In genomic region chr4:1711055-1711905, GRCh38 we compare ENCODE assay signal across 8 cellular contexts. TPM values are rescaled to one million over a fixed set of nuclear protein-coding genes. Genes with fewer than 3 reads are reported as not detected.
DNase-seq lines count a peak whose midpoint lies in the region; ATAC-seq, FAIRE-seq and TF ChIP-seq lines count a peak whose summit lies in the region.

No MANE protein-coding gene starts in this region.

- in situ Hi-C loops in K562 (cut with MboI) = no loop called here

- under 1% methylated on average over 54 of the region's 61 CpGs for WGBS in K562 (ENCODE audit: insufficient coverage, low coverage, missing lambda C conversion rate)

- CTCF ChIA-PET in HCT116 (lab: Charles Lee) (interaction anchor here (1.3 to 1.8 kb wide), 2 partner anchors 18 to 200 kb away, joined by 3 to 10 read pairs; no protein-coding TSS in a partner anchor), K562 (lab: Yijun Ruan, JAX; ENCODE audit: low intra/inter-chr PET ratio) (interaction anchor here (0.5 to 0.9 kb wide), 3 partner anchors 14 to 41 kb away, joined by 3 read pairs; no protein-coding TSS in a partner anchor)

- H3K27ac ChIP-seq in HCT116 (ENCODE audit: low read depth, low read length) = peak overlapping the region; percentile 100
- peak overlapping the region; percentile 100 for H3K27ac ChIP-seq in K562 (ENCODE audit: extremely low read depth, low read depth, low read length)

- H3K9ac ChIP-seq in HCT116 (ENCODE audit: low read length) (peak overlapping the region; percentile 95), NT2/D1 (ENCODE audit: insufficient read length, low read depth) (peak overlapping the region; percentile 97), K562 (ENCODE audit: insufficient read depth in 1 of 2, low read depth in 2 of 2, low read length in 2 of 2) (peak overlapping the region; percentile 95 to 100), iPS-15b (ENCODE audit: low read depth, low read length) (peak overlapping the region; percentile 83)

- peak overlapping the region; percentile 71 to 98 for H3K4me3 ChIP-seq in HCT116 (replicated peaks in 1 of 2; ENCODE audit: low read depth in 1 of 2, low read length in 2 of 2)
- H3K4me3 ChIP-seq in NT2/D1 (ENCODE audit: insufficient read length, low read depth) = peak overlapping the region; percentile 98
- H3K4me3 ChIP-seq in K562 = peak overlapping the region; percentile 86
- peak overlapping the region; percentile 71 for H3K4me3 ChIP-seq in iPS-15b (ENCODE audit: low read depth, low read length)

- BruUV-seq in HCT116 (replicated peaks; lab: Mats Ljungman, UMichigan) (no TSS peak), K562 (replicated peaks; lab: Mats Ljungman, UMichigan) (no TSS peak)

- H3K79me2 ChIP-seq in HCT116 (ENCODE audit: insufficient read depth, low read length) (peaks cover 88% of the 10 kb centered on the region), K562 (ENCODE audit: control insufficient read depth, insufficient read depth, low read length) (peaks cover 93% of the 10 kb centered on the region)

- no peak for FAIRE-seq in K562 (lab: Jason Lieb, UNC)

- no peaks in the 10 kb centered on the region for H3K9me2 ChIP-seq in HCT116 (ENCODE audit: insufficient read depth)

- RAD21 ChIA-PET in HCT116 (lab: Charles Lee; ENCODE audit: low non-redundant PET in 1 of 2, low total read pairs in 2 of 2, uncharacterized antibody in 2 of 2, unreplicated experiment in 2 of 2) = no interaction called here

- H2AFZ ChIP-seq in HCT116 (ENCODE audit: low read depth, low read length, poor library complexity, severe bottlenecking) = no peak overlapping the region
- peak overlapping the region; percentile 96 for H2AFZ ChIP-seq in K562 (ENCODE audit: low read depth, low read length)

- H3K36me3 ChIP-seq in HCT116 (ENCODE audit: control insufficient read depth in 1 of 2, insufficient read depth in 2 of 2, low read length in 2 of 2) = peaks cover 5 to 22% of the 10 kb centered on the region in 2 experiments; a peak in 3 of 4 replicates
- H3K36me3 ChIP-seq in NT2/D1 (ENCODE audit: insufficient read depth, insufficient read length, low read length) = peaks cover 52% of the 10 kb centered on the region
- H3K36me3 ChIP-seq in K562 (ENCODE audit: control insufficient read depth, insufficient read depth, low read length) = peaks cover 57% of the 10 kb centered on the region; the same call in 2 of the 3 replicates
- peaks cover 3% of the 10 kb centered on the region for H3K36me3 ChIP-seq in iPS-15b (ENCODE audit: control insufficient read depth, insufficient read depth, low read length)

- TF ChIP-seq CTCF in HCT116 (IDR thresholded peaks at IDR 0.05 in 2 of 3, conservative IDR thresholded peaks at IDR 0.05 in 1 of 3; ENCODE audit: borderline replicate concordance in 1 of 3, insufficient read depth in 1 of 3, low read depth in 2 of 3, low read length in 2 of 3) (no peak), K562 (IDR thresholded peaks at IDR 0.05 in 2 of 3, conservative IDR thresholded peaks at IDR 0.05 in 1 of 3; ENCODE audit: insufficient read depth in 2 of 3, low read depth in 1 of 3, low read length in 3 of 3) (no peak)

- no peaks in the 10 kb centered on the region for H3K9me1 ChIP-seq in K562 (ENCODE audit: control insufficient read depth, insufficient read depth, low read length)

- ATAC-seq in HCT116 = peak; percentile 1
- ATAC-seq in K562 = peak; percentile 22
- ATAC-seq in sciatic nerve = peak; percentile 52

- TF ChIP-seq RAD21 in HCT116 (IDR thresholded peaks at IDR 0.05; ENCODE audit: low read depth) (no peak), K562 (CRISPR knock-in tag; conservative IDR thresholded peaks at IDR 0.05 in 1 of 2, IDR thresholded peaks at IDR 0.05 in 1 of 2) (no peak)

- no peak for TF ChIP-seq EP300 in K562 (IDR thresholded peaks at IDR 0.05; ENCODE audit: low read length)

- POLR2A ChIA-PET in HCT116 (lab: Charles Lee) = interaction anchor here (1.0 to 1.7 kb wide), 3 partner anchors 9 to 28 kb away, joined by 3 to 19 read pairs (median 5); partner anchors contain the start of genes TACC3 and TMEM129
- POLR2A ChIA-PET in K562 (lab: Yijun Ruan, JAX) = interaction anchor here (0.6 to 6.8 kb wide), 9 partner anchors 9 to 356 kb away, joined by 3 to 49 read pairs (median 5); partner anchors contain the start of genes TACC3 and TMEM129

- H3K4me2 ChIP-seq in HCT116 (ENCODE audit: low read length) (peak overlapping the region; percentile 92), K562 (ENCODE audit: insufficient read depth, low read length) (peak overlapping the region; percentile 98)

- no peak for TF ChIP-seq POLR2A in HCT116 (IDR thresholded peaks at IDR 0.05; ENCODE audit: borderline replicate concordance, extremely low read depth, insufficient read depth, insufficient read length)
- no peak for TF ChIP-seq POLR2A in K562 (conservative IDR thresholded peaks at IDR 0.05)

- no peaks in the 10 kb centered on the region for H3K9me3 ChIP-seq in HCT116 (ENCODE audit: control insufficient read depth in 1 of 2, insufficient read depth in 1 of 2, low read depth in 1 of 2, low read length in 2 of 2)
- H3K9me3 ChIP-seq in NT2/D1 (ENCODE audit: insufficient read depth, low read length) = no peaks in the 10 kb centered on the region
- no peaks in the 10 kb centered on the region for H3K9me3 ChIP-seq in K562 (replicated peaks; ENCODE audit: control insufficient read depth, insufficient read depth, low read depth, low read length)
- H3K9me3 ChIP-seq in iPS-15b (ENCODE audit: control insufficient read depth, insufficient read depth, low read length) = no peaks in the 10 kb centered on the region

- H3K4me1 ChIP-seq in HCT116 (ENCODE audit: control insufficient read depth in 1 of 2, insufficient read depth in 2 of 2, low read length in 2 of 2) (peaks cover 11 to 39% of the 10 kb centered on the region in 2 experiments; a peak in 3 of 4 replicates), NT2/D1 (ENCODE audit: insufficient read depth, insufficient read length) (peaks cover 13% of the 10 kb centered on the region), K562 (replicated peaks in 1 of 2; ENCODE audit: control insufficient read depth in 2 of 2, insufficient read depth in 2 of 2, low read length in 2 of 2) (peaks cover 28 to 48% of the 10 kb centered on the region in 2 experiments; a peak in 4 of 5 replicates), iPS-15b (ENCODE audit: control insufficient read depth, insufficient read depth, low read length) (no peaks in the 10 kb centered on the region)

- intact Hi-C loops in HCT116 (cut with micrococcal nuclease) (no loop called here), K562 (cut with micrococcal nuclease) (no loop called here), sciatic nerve (cut with DNase I) (no loop called here)

- DNase-seq in GM04504 (ENCODE audit: low read depth) (peak; percentile 29), HCT116 (ENCODE audit: low read depth, low spot score) (no peak), NT2/D1 (ENCODE audit: low read depth, low spot score) (no peak), K562 (ENCODE audit: extremely low read depth in 1 of 4, low spot score in 3 of 4) (peak in 3 of 4 experiments; percentile 35 to 57 (median 44)), sciatic nerve (ENCODE audit: low spot score) (peak; percentile 77), T-helper 9 cell (no peak), NCI-H1436 treated with DMSO at 0.1 percent for 48 hours (lab: John Stamatoyannopoulos, UW) (no peak)

- H3K27me3 ChIP-seq in HCT116 (ENCODE audit: insufficient read depth, low read length) (no peaks in the 10 kb centered on the region), NT2/D1 (ENCODE audit: insufficient read depth, insufficient read length) (no peaks in the 10 kb centered on the region), K562 (ENCODE audit: control insufficient read depth in 2 of 2, insufficient read depth in 2 of 2, low read length in 2 of 2) (no peaks in the 10 kb centered on the region), iPS-15b (ENCODE audit: control insufficient read depth, insufficient read depth, low read length) (no peaks in the 10 kb centered on the region)

- H4K20me1 ChIP-seq in HCT116 (ENCODE audit: insufficient read depth) (peaks cover 24% of the 10 kb centered on the region; the same call in 1 of the 2 replicates), K562 (replicated peaks; ENCODE audit: control insufficient read depth, insufficient read depth, low read length) (peaks cover 25% of the 10 kb centered on the region; the same call in 1 of the 2 replicates)

RNA-seq across cellular contexts. Expression of gene SLBP, which starts 0.8 kb away (rescaled TPM):
- total RNA-seq in HCT116 (2021; ENCODE audit: unreplicated experiment) (101 TPM), K562 (2014; rRNA removed) (185 and 221 TPM in 2 replicates), K562 (2014; rRNA removed; fragmentation: Illumina TruSeq; extraction: Trizol) (161 and 175 TPM in 2 replicates), K562 (2015; rRNA removed; fragmentation: Illumina TruSeq; extraction: Trizol) (148 and 164 TPM in 2 replicates), K562 (2021) (123 and 128 TPM in 2 replicates), sciatic nerve (23.2 TPM)
- polyA plus RNA-seq in HCT116 (2012) = 37.5 and 49.0 TPM in 2 replicates
- total RNA-seq in K562 (2011; cell fraction: chromatin; rRNA removed; ENCODE audit: low replicate concordance) = 30.7 and 52.5 TPM in 2 replicates
- 27.1 and 28.9 TPM in 2 replicates for total RNA-seq in K562 (2011; cell fraction: nucleolus; rRNA removed)
- 42.8 and 65.1 TPM in 2 replicates for total RNA-seq in K562 (2011; cell fraction: nucleoplasm; rRNA removed)
- polyA plus RNA-seq in K562 (2011; rRNA removed) (121 and 191 TPM in 2 replicates), K562 (2014; fragmentation: Illumina TruSeq; extraction: Trizol) (171 and 214 TPM in 2 replicates), K562 (2014; fragmentation: Nextera tagmentation; extraction: Ambion mirVana) (10 to 100 TPM; 49.4 to 81.8 TPM), K562 (2014; rRNA removed) (157 and 162 TPM in 2 replicates)
- polyA plus RNA-seq in K562 (2011; cell fraction: cytosol; rRNA removed) = 86.2 and 92.0 TPM in 2 replicates
- polyA plus RNA-seq in K562 (2011; cell fraction: nucleus; rRNA removed) = 39.9 and 51.3 TPM in 2 replicates
- polyA plus RNA-seq in K562 (2012) = 91.7 and 104 TPM in 2 replicates
- polyA minus RNA-seq in K562 (2011; rRNA and poly(A)+ RNA removed) = 103 and 121 TPM in 2 replicates
- polyA minus RNA-seq in K562 (2011; cell fraction: cytosol; rRNA and poly(A)+ RNA removed) = 51.2 and 63.8 TPM in 2 replicates
- polyA minus RNA-seq in K562 (2011; cell fraction: nucleus; rRNA and poly(A)+ RNA removed) = 14.9 and 23.8 TPM in 2 replicates

RNA-seq across cellular contexts. Expression of gene TMEM129, which starts 9.8 kb away (rescaled TPM):
- total RNA-seq in HCT116 (2021; ENCODE audit: unreplicated experiment) (29.4 TPM), K562 (2014; rRNA removed) (34.3 and 44.0 TPM in 2 replicates), K562 (2014; rRNA removed; fragmentation: Illumina TruSeq; extraction: Trizol) (5.8 and 7.8 TPM in 2 replicates), K562 (2015; rRNA removed; fragmentation: Illumina TruSeq; extraction: Trizol) (18.4 and 20.4 TPM in 2 replicates), K562 (2021) (40.0 and 40.3 TPM in 2 replicates), sciatic nerve (24.1 TPM)
- polyA plus RNA-seq in HCT116 (2012) = 24.9 and 26.5 TPM in 2 replicates
- 25.4 and 79.9 TPM in 2 replicates for total RNA-seq in K562 (2011; cell fraction: chromatin; rRNA removed; ENCODE audit: low replicate concordance)
- 85.2 and 91.1 TPM in 2 replicates for total RNA-seq in K562 (2011; cell fraction: nucleolus; rRNA removed)
- 51.7 and 55.1 TPM in 2 replicates for total RNA-seq in K562 (2011; cell fraction: nucleoplasm; rRNA removed)
- polyA plus RNA-seq in K562 (2011; rRNA removed) (17.9 and 28.9 TPM in 2 replicates), K562 (2014; fragmentation: Illumina TruSeq; extraction: Trizol) (18.8 and 24.3 TPM in 2 replicates), K562 (2014; fragmentation: Nextera tagmentation; extraction: Ambion mirVana) (under 1 TPM; 0.34 to 0.53 TPM), K562 (2014; rRNA removed) (42.9 and 47.2 TPM in 2 replicates)
- polyA plus RNA-seq in K562 (2011; cell fraction: cytosol; rRNA removed) = 37.3 and 93.7 TPM in 2 replicates
- 100 and 135 TPM in 2 replicates for polyA plus RNA-seq in K562 (2011; cell fraction: nucleus; rRNA removed)
- 23.2 and 37.4 TPM in 2 replicates for polyA plus RNA-seq in K562 (2012)
- polyA minus RNA-seq in K562 (2011; rRNA and poly(A)+ RNA removed) = 5.4 and 10.2 TPM in 2 replicates
- 23.7 and 31.6 TPM in 2 replicates for polyA minus RNA-seq in K562 (2011; cell fraction: cytosol; rRNA and poly(A)+ RNA removed)
- polyA minus RNA-seq in K562 (2011; cell fraction: nucleus; rRNA and poly(A)+ RNA removed) = 19.1 and 20.1 TPM in 2 replicates

RNA-seq across cellular contexts. Expression of gene TACC3, which starts 10.0 kb away (rescaled TPM):
- total RNA-seq in HCT116 (2021; ENCODE audit: unreplicated experiment) = 106 TPM
- 99.5 and 103 TPM in 2 replicates for polyA plus RNA-seq in HCT116 (2012)
- 114 and 225 TPM in 2 replicates for total RNA-seq in K562 (2011; cell fraction: chromatin; rRNA removed; ENCODE audit: low replicate concordance)
- total RNA-seq in K562 (2011; cell fraction: nucleolus; rRNA removed) = 114 and 126 TPM in 2 replicates
- total RNA-seq in K562 (2011; cell fraction: nucleoplasm; rRNA removed) = 94.5 and 103 TPM in 2 replicates
- 66.3 and 80.2 TPM in 2 replicates for total RNA-seq in K562 (2014; rRNA removed)
- total RNA-seq in K562 (2014; rRNA removed; fragmentation: Illumina TruSeq; extraction: Trizol) = 47.1 and 49.7 TPM in 2 replicates
- total RNA-seq in K562 (2015; rRNA removed; fragmentation: Illumina TruSeq; extraction: Trizol) = 52.1 and 55.6 TPM in 2 replicates
- 112 and 122 TPM in 2 replicates for total RNA-seq in K562 (2021)
- 50.3 and 50.8 TPM in 2 replicates for polyA plus RNA-seq in K562 (2011; rRNA removed)
- polyA plus RNA-seq in K562 (2011; cell fraction: cytosol; rRNA removed) = 45.2 and 61.0 TPM in 2 replicates
- polyA plus RNA-seq in K562 (2011; cell fraction: nucleus; rRNA removed) = 150 and 212 TPM in 2 replicates
- polyA plus RNA-seq in K562 (2012) = 93.9 and 100.0 TPM in 2 replicates
- 95.2 and 122 TPM in 2 replicates for polyA plus RNA-seq in K562 (2014; fragmentation: Illumina TruSeq; extraction: Trizol)
- polyA plus RNA-seq in K562 (2014; fragmentation: Nextera tagmentation; extraction: Ambion mirVana) = 1 to 10 TPM; 1.9 to 2.8 TPM
- polyA plus RNA-seq in K562 (2014; rRNA removed) = 90.1 and 102 TPM in 2 replicates
- 16.5 and 18.3 TPM in 2 replicates for polyA minus RNA-seq in K562 (2011; rRNA and poly(A)+ RNA removed)
- 37.4 and 55.6 TPM in 2 replicates for polyA minus RNA-seq in K562 (2011; cell fraction: cytosol; rRNA and poly(A)+ RNA removed)
- 40.5 and 49.1 TPM in 2 replicates for polyA minus RNA-seq in K562 (2011; cell fraction: nucleus; rRNA and poly(A)+ RNA removed)
- total RNA-seq in sciatic nerve = 9.9 TPM

RNA-seq across cellular contexts. Expression of gene FAM53A, which starts 27.2 kb away (rescaled TPM):
- total RNA-seq in HCT116 (2021; ENCODE audit: unreplicated experiment) (1.1 TPM), K562 (2014; rRNA removed) (1.8 and 2.6 TPM in 2 replicates), K562 (2014; rRNA removed; fragmentation: Illumina TruSeq; extraction: Trizol) (0.76 TPM in 1 of 2 replicates, not detected in the other), K562 (2015; rRNA removed; fragmentation: Illumina TruSeq; extraction: Trizol) (1.1 TPM in 2 replicates), K562 (2021) (1.6 and 2.0 TPM in 2 replicates), sciatic nerve (1.9 TPM)
- 0.79 and 1.4 TPM in 2 replicates for polyA plus RNA-seq in HCT116 (2012)
- 3.4 and 8.9 TPM in 2 replicates for total RNA-seq in K562 (2011; cell fraction: chromatin; rRNA removed; ENCODE audit: low replicate concordance)
- 2.8 and 3.7 TPM in 2 replicates for total RNA-seq in K562 (2011; cell fraction: nucleolus; rRNA removed)
- total RNA-seq in K562 (2011; cell fraction: nucleoplasm; rRNA removed) = 2.1 and 2.4 TPM in 2 replicates
- polyA plus RNA-seq in K562 (2011; rRNA removed) (0.53 and 1.3 TPM in 2 replicates), K562 (2014; fragmentation: Illumina TruSeq; extraction: Trizol) (0.62 and 1.4 TPM in 2 replicates), K562 (2014; fragmentation: Nextera tagmentation; extraction: Ambion mirVana) (not detected), K562 (2014; rRNA removed) (1.4 and 2.7 TPM in 2 replicates)
- polyA plus RNA-seq in K562 (2011; cell fraction: cytosol; rRNA removed) = 1.7 and 2.5 TPM in 2 replicates
- 1.9 and 2.9 TPM in 2 replicates for polyA plus RNA-seq in K562 (2011; cell fraction: nucleus; rRNA removed)
- 1.4 and 2.1 TPM in 2 replicates for polyA plus RNA-seq in K562 (2012)
- 0.45 and 1.1 TPM in 2 replicates for polyA minus RNA-seq in K562 (2011; rRNA and poly(A)+ RNA removed)
- polyA minus RNA-seq in K562 (2011; cell fraction: cytosol; rRNA and poly(A)+ RNA removed) = 2.6 and 3.8 TPM in 2 replicates
- 1.00 and 1.8 TPM in 2 replicates for polyA minus RNA-seq in K562 (2011; cell fraction: nucleus; rRNA and poly(A)+ RNA removed)

Comparison
In these comparisons a context has a peak if more than half of its experiments do, and no peak if none do; other contexts are left out.
1. DNase-seq: peak in GM04504 (single experiment), K562 (3 of 4) and sciatic nerve (single experiment); none in HCT116 (single experiment), NT2/D1 (single experiment), T-helper 9 cell (single experiment) and NCI-H1436 treated with DMSO at 0.1 percent for 48 hours (single experiment).
2. ATAC-seq: peak in every context shown above with its lines; median percentile 52 in sciatic nerve; 22 in K562; 1 in HCT116.
3. Peak in every context shown above with its lines, with median percentiles within 50 percentile points of each other: H3K4me3 ChIP-seq and H3K9ac ChIP-seq.